25 cellular contexts compared by ENCODE assay signal in genomic region chr1:65882091-65882490, GRCh38.
"Had no signal": no experiment of that assay in that cellular context is flagged by ENCODE, and none has a peak within 500 bp of the region (broad histone marks: within the 10 kb centered on the region; RNA-seq: fewer than 3 reads in every experiment).

No MANE protein-coding gene starts in this region.

- H3K9me3 ChIP-seq: psoas muscle, thyroid gland had no signal

- H3K27me3 ChIP-seq: breast epithelium, foreskin keratinocyte, heart left ventricle, thyroid gland, upper lobe of left lung had no signal

- H3K36me3 ChIP-seq: breast epithelium, heart left ventricle, thyroid gland, upper lobe of left lung had no signal

- ATAC-seq: activated T-cell treated with anti-CD3 and anti-CD28 coated beads, Interleukin-2, amount 50 U/mL, for 4 hours; activated T-helper 17 cell treated with anti-CD3 and anti-CD28 coated beads, Interleukin-2, amount 50 U/mL, for 72 hours; foreskin keratinocyte; heart left ventricle; naive thymus-derived CD8-positive, alpha-beta T cell; psoas muscle; stimulated activated memory B cell treated with anti-CD40 and anti-IgM and Interleukin-4, amounts not matched to agents 10 μg/mL and 1 μg/mL and 100 μg/mL, for 72 hours; stimulated activated naive CD8-positive, alpha-beta T cell treated with anti-CD3 and anti-CD28 coated beads, Interleukin-15, amount 100 ng/mL, for 72 hours had no signal

- H2AFZ ChIP-seq: parathyroid adenoma had no signal

- H3K4me1 ChIP-seq: breast epithelium, foreskin keratinocyte, heart left ventricle, parathyroid adenoma, psoas muscle, thyroid gland, upper lobe of left lung had no signal

- H3K4me2 ChIP-seq: smooth muscle cell had no signal

- H3K4me3 ChIP-seq: breast epithelium, heart left ventricle, psoas muscle, smooth muscle cell, thyroid gland, upper lobe of left lung had no signal

- H3K27ac ChIP-seq: breast epithelium, foreskin keratinocyte, heart left ventricle, parathyroid adenoma, psoas muscle, thyroid gland, upper lobe of left lung had no signal

- H3K9ac ChIP-seq: parathyroid adenoma had no signal

- DNase-seq: activated CD4-positive, alpha-beta memory T cell treated with anti-CD3 and anti-CD28 coated beads, Interleukin-2, amount 10 ng/mL, durations not matched to agents 7 days and 5 days; activated CD4-positive, alpha-beta T cell treated with anti-CD3 and anti-CD28 coated beads, Interleukin-2, amount 10 ng/mL, durations not matched to agents 7 days and 5 days; activated CD4-positive, CD25-positive, alpha-beta regulatory T cell treated with anti-CD3 and anti-CD28 coated beads, Interleukin-2, amount 50 U/mL, for 72 hours; activated gamma-delta T cell treated with Interleukin-2 at 50 U/mL for 16 hours; activated naive CD4-positive, alpha-beta T cell treated with anti-CD3 and anti-CD28 coated beads, Interleukin-2, amount 50 U/mL, for 16 hours; activated T-cell treated with anti-CD3 and anti-CD28 coated beads, Interleukin-2, amount 50 U/mL, for 4 hours; amniotic stem cell; central memory CD4-positive, alpha-beta T cell; foreskin keratinocyte; heart left ventricle; midbrain; naive thymus-derived CD8-positive, alpha-beta T cell; nucleus accumbens; psoas muscle; stimulated activated CD4-positive, alpha-beta T cell treated with anti-CD3 and anti-CD28 coated beads, Interleukin-1b, Interleukin-23, amount 100 ng/mL, for 48 hours; stimulated activated CD4-positive, alpha-beta T cell treated with anti-CD3 and anti-CD28 coated beads, Interleukin-4, amount 100 ng/mL, for 4 hours; stimulated activated CD8-positive, alpha-beta memory T cell treated with anti-CD3 and anti-CD28 coated beads, Interleukin-4, amount 100 ng/mL, for 48 hours; stimulated activated naive CD8-positive, alpha-beta T cell treated with anti-CD3 and anti-CD28 coated beads, Interleukin-15, amount 100 ng/mL, for 72 hours; thyroid gland; upper lobe of left lung had no signal
